In genomic region chr22:47572443-47572842, GRCh38 we compare ENCODE assay signal across 25 cellular contexts.
"Had no signal": no experiment of that assay in that cellular context is flagged by ENCODE, and none has a peak within 500 bp of the region (broad histone marks: within the 10 kb centered on the region; RNA-seq: fewer than 3 reads in every experiment).

No MANE protein-coding gene starts in this region.

- H3K27me3 ChIP-seq: neural progenitor cell, neutrophil, ovary, thyroid gland, transverse colon, upper lobe of right lung had no signal

- ATAC-seq: natural killer cell; right cardiac atrium; sciatic nerve; stimulated activated effector memory CD8-positive, alpha-beta T cell treated with anti-CD3 and anti-CD28 coated beads, Interleukin-12 subunit alpha, Interleukin-12 subunit beta, amount 100 ng/mL, for 72 hours; stimulated activated naive CD8-positive, alpha-beta T cell treated with anti-CD3 and anti-CD28 coated beads, Interleukin-15, amount 100 ng/mL, for 72 hours had no signal

- H3K4me2 ChIP-seq: neural progenitor cell had no signal

- H3K36me3 ChIP-seq: heart left ventricle, left ventricle myocardium inferior, neural progenitor cell, neutrophil, ovary, prostate gland, thyroid gland, transverse colon, upper lobe of right lung had no signal

- H3K9me3 ChIP-seq: heart left ventricle, left ventricle myocardium inferior, neutrophil, ovary, prostate gland, thyroid gland, transverse colon, upper lobe of right lung had no signal

- H3K4me1 ChIP-seq: heart left ventricle, left ventricle myocardium inferior, neural progenitor cell, prostate gland, thyroid gland, transverse colon, upper lobe of right lung had no signal

- DNase-seq: hypothalamus; immature natural killer cell; left ventricle myocardium inferior; naive B cell; natural killer cell; nephron progenitor cell; occipital lobe; retina; right cardiac atrium; stimulated activated CD4-positive, alpha-beta T cell treated with anti-CD3 and anti-CD28 coated beads, Interleukin-4, amount 100 ng/mL, for 24 hours; stimulated activated naive CD4-positive, alpha-beta T cell treated with Interleukin-2 at 50 U/mL for 16 hours; substantia nigra; thyroid gland; transverse colon; upper lobe of right lung had no signal

- H3K36me3 Mint-ChIP-seq: immature natural killer cell; memory B cell; naive B cell; natural killer cell; neural progenitor cell; stimulated activated effector memory CD8-positive, alpha-beta T cell treated with anti-CD3 and anti-CD28 coated beads, Interleukin-12 subunit alpha, Interleukin-12 subunit beta, amount 100 ng/mL, for 72 hours had no signal

- H3K9me3 Mint-ChIP-seq: immature natural killer cell; memory B cell; natural killer cell; stimulated activated effector memory CD8-positive, alpha-beta T cell treated with anti-CD3 and anti-CD28 coated beads, Interleukin-12 subunit alpha, Interleukin-12 subunit beta, amount 100 ng/mL, for 72 hours; stimulated activated naive CD8-positive, alpha-beta T cell treated with anti-CD3 and anti-CD28 coated beads, Interleukin-15, amount 100 ng/mL, for 72 hours had no signal

- H2AFZ ChIP-seq: neural progenitor cell had no signal

- H3K4me3 Mint-ChIP-seq: immature natural killer cell; memory B cell; naive B cell; natural killer cell; nephron progenitor cell; neural progenitor cell; stimulated activated effector memory CD8-positive, alpha-beta T cell treated with anti-CD3 and anti-CD28 coated beads, Interleukin-12 subunit alpha, Interleukin-12 subunit beta, amount 100 ng/mL, for 72 hours; stimulated activated naive CD8-positive, alpha-beta T cell treated with anti-CD3 and anti-CD28 coated beads, Interleukin-15, amount 100 ng/mL, for 72 hours had no signal

- H3K27ac Mint-ChIP-seq: immature natural killer cell; memory B cell; naive B cell; natural killer cell; nephron progenitor cell; neural progenitor cell; stimulated activated effector memory CD8-positive, alpha-beta T cell treated with anti-CD3 and anti-CD28 coated beads, Interleukin-12 subunit alpha, Interleukin-12 subunit beta, amount 100 ng/mL, for 72 hours had no signal

- H3K4me3 ChIP-seq: heart left ventricle, left ventricle myocardium inferior, neural progenitor cell, ovary, prostate gland, skin epidermis, thyroid gland, transverse colon, upper lobe of right lung had no signal

- H3K4me1 Mint-ChIP-seq: immature natural killer cell; natural killer cell; nephron progenitor cell; neural progenitor cell; stimulated activated naive CD8-positive, alpha-beta T cell treated with anti-CD3 and anti-CD28 coated beads, Interleukin-15, amount 100 ng/mL, for 72 hours had no signal

- H3K9ac ChIP-seq: neural progenitor cell had no signal

- H3K27ac ChIP-seq: heart left ventricle, left ventricle myocardium inferior, neural progenitor cell, neutrophil, ovary, prostate gland, skin epidermis, thyroid gland, transverse colon, upper lobe of right lung had no signal
